Comparison of ENCODE assay signal across 10 cellular contexts in genomic region chr5:132487841-132488555, GRCh38. TPM values are rescaled to one million over a fixed set of nuclear protein-coding genes. Genes with fewer than 3 reads are reported as not detected.
DNase-seq lines count a peak whose midpoint lies in the region; ATAC-seq and TF ChIP-seq lines count a peak whose summit lies in the region.
"Had no signal": no experiment of that assay in that cellular context is flagged by ENCODE, and none has a peak within 500 bp of the region (broad histone marks: within the 10 kb centered on the region; RNA-seq: fewer than 3 reads in every experiment).

No MANE protein-coding gene starts in this region.

- no peaks in the 10 kb centered on the region for H3K9me3 ChIP-seq in heart right ventricle
- no peaks in the 10 kb centered on the region for H3K9me3 ChIP-seq in right lobe of liver
- H3K9me3 ChIP-seq in upper lobe of right lung: no peaks in the 10 kb centered on the region

- intact Hi-C loops in heart right ventricle (cut with DNase I): loop anchor here in 5 of 10 donors (2.0 to 5.0 kb wide), 3 partner anchors 17 to 71 kb away; no protein-coding TSS in a partner anchor
- intact Hi-C loops in cardiac septum (cut with DNase I): no loop called here
- intact Hi-C loops in right lobe of liver (cut with DNase I): loop anchor here (10.0 kb wide), 1 partner anchor 63 kb away; no protein-coding TSS in a partner anchor
- intact Hi-C loops in upper lobe of right lung (cut with DNase I): loop anchor here (5.0 kb wide), 1 partner anchor 71 kb away; no protein-coding TSS in a partner anchor

- peaks cover 29 to 84% (median 59%) of the 10 kb centered on the region in 9 donors for H3K4me1 ChIP-seq in heart right ventricle
- peaks cover 0 to 36% (median 16%) of the 10 kb centered on the region in 4 donors for H3K4me1 ChIP-seq in right lobe of liver
- peaks cover 61% of the 10 kb centered on the region for H3K4me1 ChIP-seq in upper lobe of right lung

- H3K36me3 ChIP-seq in heart right ventricle (peaks cover 0 to 69% (median 57%) of the 10 kb centered on the region in 9 donors), right lobe of liver (peaks cover 17 to 61% (median 33%) of the 10 kb centered on the region in 4 donors), upper lobe of right lung (peaks cover 60% of the 10 kb centered on the region)

- H3K27me3 Mint-ChIP-seq in nephron progenitor cell (ENCODE audit: low read depth, poor library complexity): peaks cover 53% of the 10 kb centered on the region

- no peak overlapping the region for H3K27ac Mint-ChIP-seq in nephron progenitor cell

- H3K4me3 ChIP-seq in heart right ventricle: peak overlapping the region in 8 of 10 donors; percentile 89 to 96 (median 92)
- H3K4me3 ChIP-seq in right lobe of liver: peak overlapping the region; percentile 93 to 95 (median 95)
- H3K4me3 ChIP-seq in upper lobe of right lung: peak overlapping the region; percentile 94

- H3K9me3 Mint-ChIP-seq in nephron progenitor cell: no peaks in the 10 kb centered on the region

- no peaks in the 10 kb centered on the region for H3K36me3 Mint-ChIP-seq in nephron progenitor cell (ENCODE audit: low read depth)

- H3K27me3 ChIP-seq in heart right ventricle: no peaks in the 10 kb centered on the region
- no peaks in the 10 kb centered on the region for H3K27me3 ChIP-seq in right lobe of liver
- no peaks in the 10 kb centered on the region for H3K27me3 ChIP-seq in upper lobe of right lung

- ATAC-seq in heart right ventricle (no peak), right lobe of liver (no peak), upper lobe of right lung (no peak), HG03460 (IDR thresholded peaks at IDR 0.05; ENCODE audit: unreplicated experiment) (no peak)

- WGBS in heart right ventricle, 2 donors: 62 to 84% methylated on average over 3 of the region's 3 CpGs
- 29% methylated on average over 3 of the region's 3 CpGs for WGBS in right lobe of liver (ENCODE audit: insufficient coverage, low coverage, low lambda C conversion rate, missing lambda C conversion rate)

- no peak for TF ChIP-seq POLR2A in right lobe of liver (IDR thresholded peaks at IDR 0.05)

- H3K4me1 Mint-ChIP-seq in nephron progenitor cell: peaks cover 9% of the 10 kb centered on the region

- TF ChIP-seq CTCF in heart right ventricle (IDR thresholded peaks at IDR 0.05) (no peak), right lobe of liver (IDR thresholded peaks at IDR 0.05) (no peak), upper lobe of right lung (IDR thresholded peaks at IDR 0.05) (no peak), nephron progenitor cell (IDR thresholded peaks at IDR 0.05) (no peak)

- DNase-seq in heart right ventricle: no peak
- no peak for DNase-seq in cardiac septum (ENCODE audit: low spot score)
- peak; percentile 60 for DNase-seq in activated CD8-positive, alpha-beta memory T cell treated with anti-CD3 and anti-CD28 coated beads, Interleukin-2, amount 50 U/mL, for 48 hours
- DNase-seq in right lobe of liver: no peak
- DNase-seq in upper lobe of right lung: peak; percentile 38
- no peak for DNase-seq in nephron progenitor cell
- DNase-seq in NK-92 treated with Interleukin-12 subunit alpha and Interleukin-12 subunit beta, amount 100 ng/mL, for 24 hours (lab: John Stamatoyannopoulos, UW): no peak
- DNase-seq: NCI-H1436 had no signal

- no peak overlapping the region for H3K4me3 Mint-ChIP-seq in nephron progenitor cell

- H3K27ac ChIP-seq in heart right ventricle: peak overlapping the region in 7 of 10 donors; percentile 7 to 100 (median 97)
- peak overlapping the region in 1 of 3 donors; percentile 98 for H3K27ac ChIP-seq in right lobe of liver
- H3K27ac ChIP-seq in upper lobe of right lung: peak overlapping the region; percentile 58
- H3K27ac ChIP-seq: C4-2B had no signal

RNA-seq across cellular contexts. Expression of gene IRF1, which starts 2.6 kb away (rescaled TPM):
- total RNA-seq in heart right ventricle (100 to 1,000 TPM in 1 of 10 donors, 10 to 100 TPM in 8, 1 to 10 TPM in 1; 9.5 to 146 (median 19.2) TPM), cardiac septum (19.9 TPM), right lobe of liver (10 to 100 TPM; 23.9 to 38.3 (median 30.2) TPM), upper lobe of right lung (59.5 TPM)
- 10 to 100 TPM in 1 of 2 donors, 1 to 10 TPM in 1; 8.6 to 13.7 TPM for polyA plus RNA-seq in heart right ventricle

RNA-seq across cellular contexts. Expression of gene IL5, which starts 55.3 kb away (rescaled TPM):
- not detected for total RNA-seq in heart right ventricle
- polyA plus RNA-seq in heart right ventricle: not detected
- not detected for total RNA-seq in cardiac septum
- not detected for total RNA-seq in right lobe of liver
- not detected for total RNA-seq in upper lobe of right lung

Comparison
In these comparisons a context has a peak if more than half of its experiments do, and no peak if none do; other contexts are left out.
1. DNase-seq: peak in activated CD8-positive, alpha-beta memory T cell treated with anti-CD3 and anti-CD28 coated beads, Interleukin-2, amount 50 U/mL, for 48 hours (single experiment) and upper lobe of right lung (single experiment); none in heart right ventricle (0 of 2), cardiac septum (single experiment), right lobe of liver (0 of 3), nephron progenitor cell (single experiment) and NK-92 treated with Interleukin-12 subunit alpha and Interleukin-12 subunit beta, amount 100 ng/mL, for 24 hours (single experiment).
2. Peak in every context shown above with its lines, with median percentiles within 50 percentile points of each other: H3K4me3 ChIP-seq.